Comparison of ENCODE assay signal across 9 cellular contexts in the genomic region with DNA sequence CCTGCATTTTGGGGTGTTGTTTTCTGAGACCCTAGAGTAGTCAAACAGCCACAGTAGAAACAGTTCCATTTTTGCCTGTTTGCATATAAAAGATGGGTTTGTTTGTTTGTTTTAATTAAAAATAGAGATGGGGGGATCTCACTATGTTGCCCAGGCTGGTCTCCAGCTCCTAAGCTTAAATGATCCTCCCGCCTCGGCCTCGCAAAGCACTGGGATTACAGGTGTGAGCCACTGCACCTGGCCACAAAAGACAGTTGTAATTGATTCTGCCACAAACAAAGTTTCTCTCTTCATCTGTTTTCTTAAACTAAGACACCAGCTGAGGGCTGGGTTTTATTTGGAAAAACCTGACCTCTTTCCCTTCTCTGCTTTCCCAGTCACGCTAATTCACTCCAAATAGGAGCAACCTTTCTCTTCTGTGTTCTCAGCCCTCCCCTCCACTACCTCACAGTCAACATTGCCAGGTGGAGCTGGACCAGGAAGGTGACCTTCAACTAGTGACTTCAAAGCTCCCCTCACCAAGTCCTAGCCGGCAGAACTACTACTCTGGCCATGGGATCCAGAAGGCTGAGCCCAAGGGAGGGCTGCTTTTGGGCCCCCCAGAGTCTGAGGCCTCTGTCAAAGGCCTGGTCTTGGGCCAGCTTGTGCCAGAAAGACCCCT. TPM values are rescaled to one million over a fixed set of nuclear protein-coding genes. Genes with fewer than 3 reads are reported as not detected.
DNase-seq lines count a peak whose midpoint lies in the region; ATAC-seq and TF ChIP-seq lines count a peak whose summit lies in the region.
"Had no signal": no experiment of that assay in that cellular context is flagged by ENCODE, and none has a peak within 500 bp of the region (broad histone marks: within the 10 kb centered on the region; RNA-seq: fewer than 3 reads in every experiment).

No MANE protein-coding gene starts in this region.

- no peak for TF ChIP-seq POLR2A in gastrocnemius medialis (IDR thresholded peaks at IDR 0.05)

- H3K27ac ChIP-seq in VCaP (peak overlapping the region; percentile 98), right atrium auricular region (peak overlapping the region; percentile 91 to 92), gastrocnemius medialis (peak overlapping the region; percentile 94 to 100 (median 99))
- H3K27ac ChIP-seq: KMS-11 had no signal

- H3K36me3 Mint-ChIP-seq in activated CD4-positive, alpha-beta T cell treated with anti-CD3 and anti-CD28 coated beads, Interleukin-2, amount 10 ng/mL, durations not matched to agents 24 days and 14 days (ENCODE audit: low read depth), result peaks cover 8% of the 10 kb centered on the region

- H3K4me1 ChIP-seq in right atrium auricular region (peaks cover 0 to 54% of the 10 kb centered on the region in 2 donors), gastrocnemius medialis (peaks cover 61 to 67% of the 10 kb centered on the region in 2 donors)

- no peak for ATAC-seq in gastrocnemius medialis

- no peak for TF ChIP-seq CTCF in VCaP (conservative IDR thresholded peaks at IDR 0.05)
- TF ChIP-seq CTCF in right atrium auricular region (IDR thresholded peaks at IDR 0.05), result no peak
- TF ChIP-seq CTCF in gastrocnemius medialis (IDR thresholded peaks at IDR 0.05 in 4 of 5, conservative IDR thresholded peaks at IDR 0.05 in 1 of 5), result no peak

- no peak for DNase-seq in activated CD4-positive, alpha-beta T cell treated with anti-CD3 and anti-CD28 coated beads, Interleukin-2, amount 10 ng/mL, durations not matched to agents 24 days and 14 days
- no peak for DNase-seq in activated CD4-positive, alpha-beta T cell treated with anti-CD3 and anti-CD28 coated beads, Interleukin-2, amount 50 U/mL, for 1 hour
- DNase-seq in right atrium auricular region (ENCODE audit: low spot score) (no peak), gastrocnemius medialis (peak in 1 of 2 donors; percentile 46), anterior cingulate cortex (lab: John Stamatoyannopoulos, UW) (no peak), midbrain (lab: John Stamatoyannopoulos, UW) (no peak)
- no peak for DNase-seq in activated effector memory CD4-positive, alpha-beta T cell treated with anti-CD3 and anti-CD28 coated beads, Interleukin-2, amount 50 U/mL, for 16 hours

- H3K27me3 Mint-ChIP-seq in activated CD4-positive, alpha-beta T cell treated with anti-CD3 and anti-CD28 coated beads, Interleukin-2, amount 10 ng/mL, durations not matched to agents 24 days and 14 days, result peaks cover 12% of the 10 kb centered on the region

- no peaks in the 10 kb centered on the region for H3K36me3 ChIP-seq in right atrium auricular region
- no peaks in the 10 kb centered on the region for H3K36me3 ChIP-seq in gastrocnemius medialis

- H3K4me1 Mint-ChIP-seq in activated CD4-positive, alpha-beta T cell treated with anti-CD3 and anti-CD28 coated beads, Interleukin-2, amount 10 ng/mL, durations not matched to agents 24 days and 14 days, result peaks cover 41% of the 10 kb centered on the region

- H3K27me3 ChIP-seq in right atrium auricular region, result no peaks in the 10 kb centered on the region
- no peaks in the 10 kb centered on the region for H3K27me3 ChIP-seq in gastrocnemius medialis

- in situ Hi-C loops in gastrocnemius medialis (cut with MboI; ENCODE audit: low sequenced_read_pairs in 4 of 4), result no loop called here

- no peak overlapping the region for H3K27ac Mint-ChIP-seq in activated CD4-positive, alpha-beta T cell treated with anti-CD3 and anti-CD28 coated beads, Interleukin-2, amount 10 ng/mL, durations not matched to agents 24 days and 14 days

- H3K9me3 ChIP-seq in right atrium auricular region (no peaks in the 10 kb centered on the region), gastrocnemius medialis (no peaks in the 10 kb centered on the region)

- H3K4me3 ChIP-seq in right atrium auricular region, result no peak overlapping the region
- H3K4me3 ChIP-seq in gastrocnemius medialis, result no peak overlapping the region

- H3K4me3 Mint-ChIP-seq in activated CD4-positive, alpha-beta T cell treated with anti-CD3 and anti-CD28 coated beads, Interleukin-2, amount 10 ng/mL, durations not matched to agents 24 days and 14 days, result peak overlapping the region; percentile 78

- intact Hi-C loops in activated CD4-positive, alpha-beta T cell treated with anti-CD3 and anti-CD28 coated beads, Interleukin-2, amount 10 ng/mL, durations not matched to agents 24 days and 14 days (cut with micrococcal nuclease), result no loop called here
- intact Hi-C loops in gastrocnemius medialis (cut with DNase I; ENCODE audit: low total_unique reads), result loop anchor here (5.0 to 10.0 kb wide), 2 partner anchors 361 to 1191 kb away; partner anchors contain the start of gene MFGE8

- H3K9me3 Mint-ChIP-seq in activated CD4-positive, alpha-beta T cell treated with anti-CD3 and anti-CD28 coated beads, Interleukin-2, amount 10 ng/mL, durations not matched to agents 24 days and 14 days, result no peaks in the 10 kb centered on the region

RNA-seq across cellular contexts. Expression of gene IDH2, which starts 1.5 kb away (rescaled TPM):
- total RNA-seq in activated CD4-positive, alpha-beta T cell treated with anti-CD3 and anti-CD28 coated beads, Interleukin-2, amount 10 ng/mL, durations not matched to agents 24 days and 14 days, result 111 and 119 TPM in 2 replicates
- total RNA-seq in right atrium auricular region (100 to 1,000 TPM; 119 to 249 TPM), gastrocnemius medialis (100 to 1,000 TPM; 349 to 547 (median 423) TPM)
